8 cellular contexts compared by ENCODE assay signal in the genomic region with DNA sequence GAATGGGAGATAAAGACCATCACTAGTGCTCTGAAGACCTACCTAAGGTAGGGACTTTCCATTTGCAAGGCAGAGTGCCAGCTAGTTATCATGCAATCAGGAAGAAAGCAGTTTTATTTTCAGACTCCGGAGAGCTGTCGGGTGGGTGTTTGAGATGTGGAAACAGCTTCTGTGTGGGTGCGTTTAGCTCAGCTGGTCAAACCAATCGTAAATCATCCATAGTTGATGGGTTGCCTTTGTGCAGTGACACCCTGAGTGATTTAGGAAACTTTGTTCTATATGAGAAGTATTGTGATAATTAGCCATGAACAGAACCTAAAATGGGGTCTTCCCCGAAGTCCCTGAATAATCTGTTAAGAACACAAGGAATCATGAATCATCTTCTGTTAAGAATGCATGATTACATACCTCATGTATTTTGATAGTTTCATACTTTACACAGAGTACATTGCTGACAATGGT.
DNase-seq lines count a peak whose midpoint lies in the region; ATAC-seq lines count a peak whose summit lies in the region.

No MANE protein-coding gene starts in this region.

- intact Hi-C loops in left ventricle myocardium superior (cut with micrococcal nuclease), result no loop called here

- H3K4me3 Mint-ChIP-seq in activated CD8-positive, alpha-beta memory T cell treated with anti-CD3 and anti-CD28 coated beads, Interleukin-2, amount 10 ng/mL, durations not matched to agents 7 days and 5 days, result peak overlapping the region; percentile 23

- no peaks in the 10 kb centered on the region for H3K27me3 Mint-ChIP-seq in activated CD8-positive, alpha-beta memory T cell treated with anti-CD3 and anti-CD28 coated beads, Interleukin-2, amount 10 ng/mL, durations not matched to agents 7 days and 5 days

- no peaks in the 10 kb centered on the region for H3K9me3 Mint-ChIP-seq in activated CD8-positive, alpha-beta memory T cell treated with anti-CD3 and anti-CD28 coated beads, Interleukin-2, amount 10 ng/mL, durations not matched to agents 7 days and 5 days (ENCODE audit: low read depth)

- no peak for DNase-seq in activated CD8-positive, alpha-beta memory T cell treated with anti-CD3 and anti-CD28 coated beads, Interleukin-2, amount 10 ng/mL, durations not matched to agents 7 days and 5 days
- DNase-seq in activated CD8-positive, alpha-beta memory T cell treated with anti-CD3 and anti-CD28 coated beads, Interleukin-2, amount 50 U/mL, for 48 hours, result no peak
- DNase-seq in RPMI7951 (ENCODE audit: low read depth) (peak; percentile 35), kidney glomerular epithelial cell (lab: John Stamatoyannopoulos, UW) (peak; percentile 53), cerebellar cortex (ENCODE audit: low spot score) (no peak), HT-29 (ENCODE audit: low spot score) (no peak), left ventricle myocardium superior (no peak)

- peak overlapping the region; percentile 18 for H3K27ac Mint-ChIP-seq in activated CD8-positive, alpha-beta memory T cell treated with anti-CD3 and anti-CD28 coated beads, Interleukin-2, amount 10 ng/mL, durations not matched to agents 7 days and 5 days

- ATAC-seq in activated CD8-positive, alpha-beta memory T cell treated with anti-CD3 and anti-CD28 coated beads, Interleukin-2, amount 10 ng/mL, durations not matched to agents 7 days and 5 days, result peak; percentile 57
- ATAC-seq in HG02623 (IDR thresholded peaks at IDR 0.05; ENCODE audit: unreplicated experiment) (peak; percentile 38), left ventricle myocardium superior (no peak)

- H3K4me1 Mint-ChIP-seq in activated CD8-positive, alpha-beta memory T cell treated with anti-CD3 and anti-CD28 coated beads, Interleukin-2, amount 10 ng/mL, durations not matched to agents 7 days and 5 days, result peaks cover 45% of the 10 kb centered on the region

- H3K36me3 Mint-ChIP-seq in activated CD8-positive, alpha-beta memory T cell treated with anti-CD3 and anti-CD28 coated beads, Interleukin-2, amount 10 ng/mL, durations not matched to agents 7 days and 5 days, result peaks cover 54% of the 10 kb centered on the region

- CTCF ChIA-PET in activated CD8-positive, alpha-beta memory T cell treated with anti-CD3 and anti-CD28 coated beads, Interleukin-2, amount 10 ng/mL, durations not matched to agents 7 days and 5 days (lab: Charles Lee), result no interaction called here

Comparison
In these comparisons a context has a peak if more than half of its experiments do, and no peak if none do; other contexts are left out.
1. DNase-seq: peak in RPMI7951 (single experiment) and kidney glomerular epithelial cell (single experiment); none in activated CD8-positive, alpha-beta memory T cell treated with anti-CD3 and anti-CD28 coated beads, Interleukin-2, amount 10 ng/mL, durations not matched to agents 7 days and 5 days (single experiment), activated CD8-positive, alpha-beta memory T cell treated with anti-CD3 and anti-CD28 coated beads, Interleukin-2, amount 50 U/mL, for 48 hours (single experiment), cerebellar cortex (single experiment), HT-29 (single experiment) and left ventricle myocardium superior (single experiment).